Comparison of ENCODE assay signal across 9 cellular contexts in the genomic region with DNA sequence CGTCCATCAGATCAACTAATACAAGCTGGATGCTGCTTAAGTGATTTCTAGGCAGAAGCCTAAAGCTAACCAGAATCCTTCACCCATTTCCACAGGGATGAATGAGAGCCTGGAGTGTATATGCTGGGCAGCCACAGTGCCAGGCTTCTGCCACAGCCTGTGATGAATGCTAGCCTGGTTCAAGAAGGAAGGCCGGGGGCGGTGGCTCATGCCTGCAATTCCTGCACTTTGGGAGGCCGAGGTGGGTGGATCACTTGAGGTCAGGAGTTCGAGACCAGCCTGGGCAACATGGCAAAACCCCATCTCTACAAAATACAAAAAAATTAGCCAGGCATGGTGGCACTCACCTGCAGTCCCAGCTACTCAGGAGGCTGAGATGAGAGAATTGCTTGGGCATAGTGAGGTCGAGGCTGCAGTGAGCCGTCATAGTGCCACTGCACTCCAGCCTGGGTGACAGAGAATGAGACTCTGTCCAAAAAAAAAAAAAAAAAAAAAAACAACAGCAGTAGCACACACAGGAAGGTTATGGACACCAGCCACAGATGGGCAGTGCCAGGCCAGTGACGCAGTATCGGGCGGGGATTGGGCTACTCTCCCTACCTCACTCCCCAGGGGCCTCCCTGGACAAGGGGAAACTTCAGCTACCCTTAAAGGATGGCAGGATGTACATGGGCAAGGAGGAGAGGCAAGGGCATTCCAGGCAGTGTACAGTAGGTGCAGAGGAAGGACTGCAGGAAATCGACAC. TPM values are rescaled to one million over a fixed set of nuclear protein-coding genes. Genes with fewer than 3 reads are reported as not detected.
A peak's percentile ranks its signal among the peaks of the same experiment; 100 is the strongest.
DNase-seq lines count a peak whose midpoint lies in the region; ATAC-seq and TF ChIP-seq lines count a peak whose summit lies in the region.
"Had no signal": no experiment of that assay in that cellular context is flagged by ENCODE, and none has a peak within 500 bp of the region (broad histone marks: within the 10 kb centered on the region; RNA-seq: fewer than 3 reads in every experiment).

No MANE protein-coding gene starts in this region.

- H3K9me3 Mint-ChIP-seq in central memory CD8-positive, alpha-beta T cell = no peaks in the 10 kb centered on the region
- no peaks in the 10 kb centered on the region for H3K9me3 Mint-ChIP-seq in naive thymus-derived CD8-positive, alpha-beta T cell
- peaks cover 0 to 2% (median 0%) of the 10 kb centered on the region in 7 donors for H3K9me3 Mint-ChIP-seq in CD14-positive monocyte

- peak overlapping the region; percentile 45 for H3K4me3 Mint-ChIP-seq in central memory CD8-positive, alpha-beta T cell
- H3K4me3 Mint-ChIP-seq in naive thymus-derived CD8-positive, alpha-beta T cell = peak overlapping the region in 9 of 10 donors; percentile 3 to 77 (median 54)
- H3K4me3 Mint-ChIP-seq in CD14-positive monocyte = peak overlapping the region in 1 of 2 donors; percentile 65

- H3K36me3 Mint-ChIP-seq in central memory CD8-positive, alpha-beta T cell (ENCODE audit: insufficient read depth) = no peaks in the 10 kb centered on the region
- no peaks in the 10 kb centered on the region for H3K36me3 Mint-ChIP-seq in naive thymus-derived CD8-positive, alpha-beta T cell
- no peaks in the 10 kb centered on the region for H3K36me3 Mint-ChIP-seq in CD14-positive monocyte

- H3K27ac Mint-ChIP-seq in central memory CD8-positive, alpha-beta T cell (ENCODE audit: low read depth) = peak overlapping the region; percentile 65
- H3K27ac Mint-ChIP-seq in naive thymus-derived CD8-positive, alpha-beta T cell = peak overlapping the region in 3 of 10 donors; percentile 48 to 80 (median 61)
- peak overlapping the region in 1 of 7 donors; percentile 42 for H3K27ac Mint-ChIP-seq in CD14-positive monocyte

- DNase-seq in HEK293T (ENCODE audit: extremely low spot score) (no peak), CD14-positive monocyte (ENCODE audit: low spot score) (no peak), UCSD-AML1 (lab: John Stamatoyannopoulos, UW; ENCODE audit: unreplicated experiment) (no peak), epidermal melanocyte (ENCODE audit: insufficient read length, low spot score) (no peak)
- DNase-seq in central memory CD8-positive, alpha-beta T cell (ENCODE audit: low spot score in 2 of 2) = no peak
- no peak for DNase-seq in naive thymus-derived CD8-positive, alpha-beta T cell

- ATAC-seq in central memory CD8-positive, alpha-beta T cell (replicated peaks; ENCODE audit: extremely low read depth, poor library complexity, severe bottlenecking) = no peak
- ATAC-seq in naive thymus-derived CD8-positive, alpha-beta T cell = peak; percentile 16 to 23
- ATAC-seq in HG02610 (IDR thresholded peaks at IDR 0.05; ENCODE audit: unreplicated experiment) = no peak

- no peak for TF ChIP-seq CTCF in C4-2B (conservative IDR thresholded peaks at IDR 0.05)
- no peak for TF ChIP-seq CTCF in CD14-positive monocyte (IDR thresholded peaks at IDR 0.05)

- peak overlapping the region; percentile 23 for H3K27ac ChIP-seq in C4-2B
- H3K27ac ChIP-seq: Peyer's patch had no signal

- peaks cover 19% of the 10 kb centered on the region for H3K4me1 Mint-ChIP-seq in central memory CD8-positive, alpha-beta T cell
- H3K4me1 Mint-ChIP-seq in naive thymus-derived CD8-positive, alpha-beta T cell = peaks cover 9 to 26% (median 16%) of the 10 kb centered on the region in 4 donors
- peaks cover 14% of the 10 kb centered on the region for H3K4me1 Mint-ChIP-seq in CD14-positive monocyte

- no peaks in the 10 kb centered on the region for H3K27me3 Mint-ChIP-seq in central memory CD8-positive, alpha-beta T cell
- H3K27me3 Mint-ChIP-seq in naive thymus-derived CD8-positive, alpha-beta T cell = no peaks in the 10 kb centered on the region
- H3K27me3 Mint-ChIP-seq in CD14-positive monocyte (ENCODE audit: low read depth in 3 of 3) = peaks cover 2 to 10% (median 5%) of the 10 kb centered on the region in 3 donors

- intact Hi-C loops in CD14-positive monocyte (cut with micrococcal nuclease) = no loop called here

- POLR2A ChIA-PET in HEK293T (lab: Yijun Ruan, JAX) = no interaction called here
- POLR2A ChIA-PET in naive thymus-derived CD8-positive, alpha-beta T cell (lab: Charles Lee) = no interaction called here

- CTCF ChIA-PET in HEK293T (lab: Yijun Ruan, JAX) = interaction anchor here (0.5 to 1.6 kb wide), 4 partner anchors 9 to 199 kb away, joined by 3 to 4 read pairs (median 3); a partner anchor contains a TSS

TF ChIP-seq in HEK293T, 16 proteins besides CTCF, POLR2A, EP300 and RAD21:
- TF ChIP-seq ZNF384 (IDR thresholded peaks at IDR 0.05) (0 out of 2 replicates have a peak, but pooled peaks have one; percentile 23), ARNT (IDR thresholded peaks at IDR 0.05) (no peak)
- TF ChIP-seq, protein P1, sequence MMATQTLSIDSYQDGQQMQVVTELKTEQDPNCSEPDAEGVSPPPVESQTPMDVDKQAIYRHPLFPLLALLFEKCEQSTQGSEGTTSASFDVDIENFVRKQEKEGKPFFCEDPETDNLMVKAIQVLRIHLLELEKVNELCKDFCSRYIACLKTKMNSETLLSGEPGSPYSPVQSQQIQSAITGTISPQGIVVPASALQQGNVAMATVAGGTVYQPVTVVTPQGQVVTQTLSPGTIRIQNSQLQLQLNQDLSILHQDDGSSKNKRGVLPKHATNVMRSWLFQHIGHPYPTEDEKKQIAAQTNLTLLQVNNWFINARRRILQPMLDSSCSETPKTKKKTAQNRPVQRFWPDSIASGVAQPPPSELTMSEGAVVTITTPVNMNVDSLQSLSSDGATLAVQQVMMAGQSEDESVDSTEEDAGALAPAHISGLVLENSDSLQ (IDR thresholded peaks at IDR 0.05) = no peak

RNA-seq across cellular contexts. Expression of a gene that starts 23.1 kb away (rescaled TPM):
- total RNA-seq in naive thymus-derived CD8-positive, alpha-beta T cell = not detected
- polyA plus RNA-seq in naive thymus-derived CD8-positive, alpha-beta T cell = not detected
- not detected for polyA plus RNA-seq in CD14-positive monocyte

Comparison
In these comparisons a context has a peak if more than half of its experiments do, and no peak if none do; other contexts are left out.
1. ATAC-seq: peak in naive thymus-derived CD8-positive, alpha-beta T cell (2 of 2); none in central memory CD8-positive, alpha-beta T cell (single experiment) and HG02610 (single experiment).